9 cellular contexts compared by ENCODE assay signal in genomic region chr11:86116386-86116726, GRCh38. TPM values are rescaled to one million over a fixed set of nuclear protein-coding genes. Genes with fewer than 3 reads are reported as not detected.
A peak's percentile ranks its signal among the peaks of the same experiment; 100 is the strongest.
DNase-seq lines count a peak whose midpoint lies in the region; ATAC-seq, FAIRE-seq and TF ChIP-seq lines count a peak whose summit lies in the region.
"Had no signal": no experiment of that assay in that cellular context is flagged by ENCODE, and none has a peak within 500 bp of the region (broad histone marks: within the 10 kb centered on the region; RNA-seq: fewer than 3 reads in every experiment).

No MANE protein-coding gene starts in this region.

- H3K9me3 Mint-ChIP-seq in activated CD4-positive, alpha-beta T cell treated with anti-CD3 and anti-CD28 coated beads, Interleukin-2, amount 10 ng/mL, durations not matched to agents 24 days and 14 days, result no peaks in the 10 kb centered on the region

- peak; percentile 94 for ATAC-seq in HG03039 (IDR thresholded peaks at IDR 0.05; ENCODE audit: unreplicated experiment)

- peak overlapping the region; percentile 24 for H3K4me3 Mint-ChIP-seq in activated CD4-positive, alpha-beta T cell treated with anti-CD3 and anti-CD28 coated beads, Interleukin-2, amount 10 ng/mL, durations not matched to agents 24 days and 14 days

- in situ Hi-C loops in G401 (cut with HindIII; ENCODE audit: low sequenced_read_pairs), result no loop called here

- peak; percentile 7 for DNase-seq in stimulated activated CD4-positive, alpha-beta T cell treated with anti-CD3 and anti-CD28 coated beads, Interleukin-12 subunit alpha, Interleukin-12 subunit beta, amount 100 ng/mL, for 4 hours
- no peak for DNase-seq in stimulated activated CD4-positive, alpha-beta T cell treated with anti-CD3 and anti-CD28 coated beads, Interleukin-2, amount 100 ng/mL, for 48 hours
- DNase-seq in activated CD4-positive, alpha-beta T cell treated with anti-CD3 and anti-CD28 coated beads, Interleukin-2, amount 10 ng/mL, durations not matched to agents 24 days and 14 days, result peak; percentile 70
- DNase-seq in kidney, result no peak
- DNase-seq in posterior cingulate gyrus, result no peak
- no peak for DNase-seq in G401 (ENCODE audit: low spot score)
- no peak for DNase-seq in GDM1 (lab: John Stamatoyannopoulos, UW)

- H3K27ac ChIP-seq in kidney (ENCODE audit: low read depth in 2 of 2, low read length in 2 of 2), result peak overlapping the region; percentile 9 to 43

- H3K4me1 ChIP-seq in kidney (ENCODE audit: control insufficient read depth in 1 of 2, insufficient read depth in 1 of 2, low read depth in 1 of 2, low read length in 2 of 2), result peaks cover 10 to 21% of the 10 kb centered on the region in 2 donors

- no peak for TF ChIP-seq CTCF in kidney (IDR thresholded peaks at IDR 0.05; ENCODE audit: borderline replicate concordance, extremely low read depth, insufficient read depth)

- no peak overlapping the region for H3K9ac ChIP-seq in kidney (ENCODE audit: low read length in 2 of 2)

- H3K4me3 ChIP-seq in kidney (ENCODE audit: low read length in 2 of 2), result no peak overlapping the region

- no peaks in the 10 kb centered on the region for H3K36me3 ChIP-seq in kidney (ENCODE audit: control insufficient read depth in 1 of 2, insufficient read depth in 2 of 2, low read length in 2 of 2)

- H3K27me3 Mint-ChIP-seq in activated CD4-positive, alpha-beta T cell treated with anti-CD3 and anti-CD28 coated beads, Interleukin-2, amount 10 ng/mL, durations not matched to agents 24 days and 14 days, result peaks cover 2% of the 10 kb centered on the region

- peak overlapping the region; percentile 69 for H3K27ac Mint-ChIP-seq in activated CD4-positive, alpha-beta T cell treated with anti-CD3 and anti-CD28 coated beads, Interleukin-2, amount 10 ng/mL, durations not matched to agents 24 days and 14 days

- H3K36me3 Mint-ChIP-seq in activated CD4-positive, alpha-beta T cell treated with anti-CD3 and anti-CD28 coated beads, Interleukin-2, amount 10 ng/mL, durations not matched to agents 24 days and 14 days (ENCODE audit: low read depth), result no peaks in the 10 kb centered on the region

- peaks cover 30% of the 10 kb centered on the region for H3K4me1 Mint-ChIP-seq in activated CD4-positive, alpha-beta T cell treated with anti-CD3 and anti-CD28 coated beads, Interleukin-2, amount 10 ng/mL, durations not matched to agents 24 days and 14 days

- FAIRE-seq in kidney (lab: Jason Lieb, UNC), result no peak
- FAIRE-seq: colon had no signal

- no peaks in the 10 kb centered on the region for H3K9me3 ChIP-seq in kidney (ENCODE audit: control insufficient read depth in 1 of 2, low read length in 2 of 2)

- intact Hi-C loops in activated CD4-positive, alpha-beta T cell treated with anti-CD3 and anti-CD28 coated beads, Interleukin-2, amount 10 ng/mL, durations not matched to agents 24 days and 14 days (cut with micrococcal nuclease), result loop anchor here (1.0 to 2.0 kb wide), 7 partner anchors 23 to 176 kb away; partner anchors contain the start of gene PICALM
- intact Hi-C loops in kidney (cut with DNase I), result no loop called here
- intact Hi-C loops in posterior cingulate gyrus (cut with DNase I), result no loop called here

RNA-seq across cellular contexts. Expression of gene PICALM, which starts 47.5 kb away (rescaled TPM):
- total RNA-seq in activated CD4-positive, alpha-beta T cell treated with anti-CD3 and anti-CD28 coated beads, Interleukin-2, amount 10 ng/mL, durations not matched to agents 24 days and 14 days, result 141 and 156 TPM in 2 replicates
- total RNA-seq in kidney, result 244 TPM
- 118 TPM for polyA plus RNA-seq in kidney (ENCODE audit: insufficient read depth, low read depth, low replicate concordance)
- 45.5 and 101 TPM in 2 replicates for total RNA-seq in G401 (2014; rRNA removed; shearing (Covaris generic))

Comparison
In these comparisons a context has a peak if more than half of its experiments do, and no peak if none do; other contexts are left out.
1. DNase-seq: peak in stimulated activated CD4-positive, alpha-beta T cell treated with anti-CD3 and anti-CD28 coated beads, Interleukin-12 subunit alpha, Interleukin-12 subunit beta, amount 100 ng/mL, for 4 hours (single experiment) and activated CD4-positive, alpha-beta T cell treated with anti-CD3 and anti-CD28 coated beads, Interleukin-2, amount 10 ng/mL, durations not matched to agents 24 days and 14 days (single experiment); none in stimulated activated CD4-positive, alpha-beta T cell treated with anti-CD3 and anti-CD28 coated beads, Interleukin-2, amount 100 ng/mL, for 48 hours (0 of 2), kidney (single experiment), posterior cingulate gyrus (0 of 10), G401 (single experiment) and GDM1 (single experiment).